8 cellular contexts compared by ENCODE assay signal in genomic region chr4:48780867-48781219, GRCh38. TPM values are rescaled to one million over a fixed set of nuclear protein-coding genes. Genes with fewer than 3 reads are reported as not detected.
DNase-seq lines count a peak whose midpoint lies in the region; ATAC-seq lines count a peak whose summit lies in the region.

No MANE protein-coding gene starts in this region.

- H3K4me1 ChIP-seq in BLaER1 treated with 17β-estradiol and CSF1 and Interleukin-3, amounts not matched to agents 10 nM and 100 nM: peaks cover 24 to 34% (median 30%) of the 10 kb centered on the region in 10 experiments
- H3K4me1 ChIP-seq in esophagus (ENCODE audit: control insufficient read depth in 2 of 2, insufficient read depth in 2 of 2, low read length in 1 of 2) (no peaks in the 10 kb centered on the region), neuron (ENCODE audit: insufficient read depth, low read length) (peaks cover 39% of the 10 kb centered on the region), aorta (ENCODE audit: control insufficient read depth in 1 of 2, insufficient read depth in 2 of 2, low read length in 2 of 2) (peaks cover 0 to 3% of the 10 kb centered on the region in 2 donors)

- H3K4me2 ChIP-seq in BLaER1 treated with 17β-estradiol and CSF1 and Interleukin-3, amounts not matched to agents 10 nM and 100 nM: peak overlapping the region; percentile 71 to 90 (median 81)

- H3K27ac ChIP-seq in BLaER1 treated with 17β-estradiol and CSF1 and Interleukin-3, amounts not matched to agents 10 nM and 100 nM: peak overlapping the region; percentile 57 to 85 (median 77)
- H3K27ac ChIP-seq in esophagus (ENCODE audit: low read depth in 2 of 2, low read length in 1 of 2): peak overlapping the region; percentile 64 to 80
- H3K27ac ChIP-seq in aorta (ENCODE audit: low read depth in 1 of 2, low read length in 2 of 2): peak overlapping the region; percentile 58 to 83

- DNase-seq in LoVo (ENCODE audit: low spot score) (peak; percentile 54), aorta (no peak)
- DNase-seq in activated CD4-positive, alpha-beta T cell treated with anti-CD3 and anti-CD28 coated beads, Interleukin-2, amount 50 U/mL, for 48 hours: peak; percentile 38 to 55

- no peaks in the 10 kb centered on the region for H3K27me3 ChIP-seq in BLaER1 treated with 17β-estradiol and CSF1 and Interleukin-3, amounts not matched to agents 10 nM and 100 nM
- H3K27me3 ChIP-seq in esophagus (ENCODE audit: control insufficient read depth in 1 of 2, insufficient read depth in 2 of 2, low read length in 2 of 2) (no peaks in the 10 kb centered on the region), neuron (ENCODE audit: insufficient read depth, low read length) (no peaks in the 10 kb centered on the region), aorta (ENCODE audit: control insufficient read depth in 1 of 2, insufficient read depth in 2 of 2, low read length in 1 of 2) (no peaks in the 10 kb centered on the region)

- H3K9ac ChIP-seq in BLaER1 treated with 17β-estradiol and CSF1 and Interleukin-3, amounts not matched to agents 10 nM and 100 nM: peak overlapping the region; percentile 74 to 85 (median 82)

- H3K4me3 ChIP-seq in BLaER1 treated with 17β-estradiol and CSF1 and Interleukin-3, amounts not matched to agents 10 nM and 100 nM: peak overlapping the region; percentile 62 to 97 (median 78)
- H3K4me3 ChIP-seq in esophagus (ENCODE audit: low read depth in 1 of 2, low read length in 2 of 2) (peak overlapping the region; percentile 40 to 76), neuron (ENCODE audit: low read length) (peak overlapping the region; percentile 65), aorta (ENCODE audit: low read length in 2 of 2) (peak overlapping the region; percentile 61 to 75)

- no peak for ATAC-seq in aorta (ENCODE audit: low FRiP score)
- no peak for ATAC-seq in GM21723 (IDR thresholded peaks at IDR 0.05; ENCODE audit: unreplicated experiment)
- ATAC-seq in HG03095 (IDR thresholded peaks at IDR 0.05; ENCODE audit: unreplicated experiment): no peak

- no peaks in the 10 kb centered on the region for H3K36me3 ChIP-seq in BLaER1 treated with 17β-estradiol and CSF1 and Interleukin-3, amounts not matched to agents 10 nM and 100 nM
- H3K36me3 ChIP-seq in esophagus (ENCODE audit: control insufficient read depth in 2 of 2, insufficient read depth in 2 of 2, low read length in 1 of 2) (no peaks in the 10 kb centered on the region), neuron (ENCODE audit: insufficient read depth, low read length) (no peaks in the 10 kb centered on the region), aorta (ENCODE audit: control insufficient read depth in 1 of 2, insufficient read depth in 2 of 2, low read length in 1 of 2) (no peaks in the 10 kb centered on the region)

- peak overlapping the region; percentile 92 for H2AFZ ChIP-seq in neuron (ENCODE audit: low read depth, low read length)

- intact Hi-C loops in aorta (cut with DNase I): loop anchor here in 1 of 2 donors (2.0 kb wide), 2 partner anchors 20 to 50 kb away; partner anchors contain the start of gene OCIAD1

- WGBS in esophagus, 2 donors: 1% methylated on average over 10 of the region's 10 CpGs
- 0% methylated on average over 10 of the region's 10 CpGs for WGBS in aorta, 2 donors

- no peaks in the 10 kb centered on the region for H3K9me3 ChIP-seq in BLaER1 treated with 17β-estradiol and CSF1 and Interleukin-3, amounts not matched to agents 10 nM and 100 nM (replicated peaks in 1 of 11)
- H3K9me3 ChIP-seq in esophagus (ENCODE audit: control insufficient read depth in 2 of 2, insufficient read depth in 1 of 2, low read depth in 1 of 2, low read length in 1 of 2): no peaks in the 10 kb centered on the region
- H3K9me3 ChIP-seq in neuron (ENCODE audit: low read length): no peaks in the 10 kb centered on the region
- H3K9me3 ChIP-seq in aorta (ENCODE audit: control insufficient read depth, low read length): no peaks in the 10 kb centered on the region

- peaks cover 32 to 41% (median 36%) of the 10 kb centered on the region in 11 experiments; a peak in 20 of 22 replicates for H4K20me1 ChIP-seq in BLaER1 treated with 17β-estradiol and CSF1 and Interleukin-3, amounts not matched to agents 10 nM and 100 nM

RNA-seq across cellular contexts. Expression of gene FRYL, which starts 0.8 kb away (rescaled TPM):
- polyA plus RNA-seq in esophagus: 10 to 100 TPM in 1 of 2 donors, 1 to 10 TPM in 1; 8.9 to 12.8 TPM
- 100 to 1,000 TPM; 141 TPM for total RNA-seq in aorta
- 10 to 100 TPM; 12.8 to 30.8 TPM for polyA plus RNA-seq in aorta

RNA-seq across cellular contexts. Expression of gene OCIAD1, which starts 50.0 kb away (rescaled TPM):
- 100 to 1,000 TPM in 1 of 2 donors, 10 to 100 TPM in 1; 74.7 to 102 TPM for polyA plus RNA-seq in esophagus
- 100 to 1,000 TPM in 1 of 2 donors, 10 to 100 TPM in 1; 81.5 to 102 TPM for total RNA-seq in aorta
- 100 to 1,000 TPM; 104 to 112 TPM for polyA plus RNA-seq in aorta

Comparison
In these comparisons a context has a peak if more than half of its experiments do, and no peak if none do; other contexts are left out.
1. DNase-seq: peak in LoVo (single experiment) and activated CD4-positive, alpha-beta T cell treated with anti-CD3 and anti-CD28 coated beads, Interleukin-2, amount 50 U/mL, for 48 hours (2 of 2); none in aorta (0 of 2).
2. Peak in every context shown above with its lines, with median percentiles within 50 percentile points of each other: H3K27ac ChIP-seq and H3K4me3 ChIP-seq.